ENCODE assay signal across 18 cellular contexts in genomic region chr14:71499018-71499417, GRCh38.
DNase-seq lines count a peak whose midpoint lies in the region; FAIRE-seq and TF ChIP-seq lines count a peak whose summit lies in the region.
"Had no signal": no experiment of that assay in that cellular context is flagged by ENCODE, and none has a peak within 500 bp of the region (broad histone marks: within the 10 kb centered on the region; RNA-seq: fewer than 3 reads in every experiment).

No MANE protein-coding gene starts in this region.

- WGBS in GM23248 (ENCODE audit: low coverage in 1 of 2, low lambda C conversion rate in 2 of 2, missing lambda C conversion rate in 2 of 2), 2 experiments, result 94 to 99% methylated on average over 3 of the region's 3 CpGs
- WGBS in smooth muscle cell (ENCODE audit: low lambda C conversion rate), result 85% methylated on average over 3 of the region's 3 CpGs

- H3K4me3 ChIP-seq in DOHH2 (ENCODE audit: low read length) (peak overlapping the region; percentile 16; the same call in 1 of the 2 replicates), GM23248 (no peak overlapping the region), OCI-LY3 (ENCODE audit: low read length) (peak overlapping the region; percentile 58), smooth muscle cell (no peak overlapping the region)
- H3K4me3 ChIP-seq: A549, K562 had no signal

- H3K27me3 ChIP-seq in DOHH2 (ENCODE audit: control insufficient read depth, low read length), result no peaks in the 10 kb centered on the region
- no peaks in the 10 kb centered on the region for H3K27me3 ChIP-seq in GM23248 (replicated peaks; ENCODE audit: insufficient read depth)
- no peaks in the 10 kb centered on the region for H3K27me3 ChIP-seq in OCI-LY3 (ENCODE audit: low read depth, low read length)
- H3K27me3 ChIP-seq in smooth muscle cell (ENCODE audit: low read depth), result no peaks in the 10 kb centered on the region

- FAIRE-seq in frontal cortex (lab: Jason Lieb, UNC), result no peak
- FAIRE-seq: A549, D721Med, K562 had no signal

- H3K27ac ChIP-seq in DOHH2 (ENCODE audit: low read depth, low read length) (no peak overlapping the region), GM23248 (no peak overlapping the region), OCI-LY3 (ENCODE audit: low read length) (peak overlapping the region; percentile 97), smooth muscle cell (ENCODE audit: low read depth) (peak overlapping the region; percentile 22)
- H3K27ac ChIP-seq: 22Rv1, A549, C4-2B had no signal

- H3K9me3 ChIP-seq in DOHH2 (ENCODE audit: control insufficient read depth, insufficient read depth, low read length), result no peaks in the 10 kb centered on the region
- no peaks in the 10 kb centered on the region for H3K9me3 ChIP-seq in GM23248 (ENCODE audit: low read depth)
- no peaks in the 10 kb centered on the region for H3K9me3 ChIP-seq in OCI-LY3 (ENCODE audit: insufficient read depth, low read length)
- no peaks in the 10 kb centered on the region for H3K9me3 ChIP-seq in smooth muscle cell (replicated peaks; ENCODE audit: low read depth)
- H3K9me3 ChIP-seq: A549, Caco-2 had no signal

- in situ Hi-C loops in GM23248 (cut with MboI), result no loop called here

- H3K9me2 ChIP-seq in DOHH2 (replicated peaks; ENCODE audit: control insufficient read depth, low read length) (no peaks in the 10 kb centered on the region), GM23248 (ENCODE audit: insufficient read depth) (no peaks in the 10 kb centered on the region)

- TF ChIP-seq CTCF in DOHH2 (IDR thresholded peaks at IDR 0.05; ENCODE audit: low read depth, low read length, poor library complexity, severe bottlenecking), result no peak
- no peak for TF ChIP-seq CTCF in OCI-LY3 (IDR thresholded peaks at IDR 0.05; ENCODE audit: low read depth, low read length)
- no peak for TF ChIP-seq CTCF in smooth muscle cell (IDR thresholded peaks at IDR 0.05; ENCODE audit: borderline replicate concordance, insufficient read depth, poor library complexity, severe bottlenecking)

- peaks cover 9% of the 10 kb centered on the region for H3K79me2 ChIP-seq in DOHH2 (ENCODE audit: control insufficient read depth, low read length)
- H3K79me2 ChIP-seq in GM23248 (ENCODE audit: insufficient read depth), result peaks cover 100% of the 10 kb centered on the region
- H3K79me2 ChIP-seq in OCI-LY3 (ENCODE audit: low read length), result peaks cover 26% of the 10 kb centered on the region; the same call in 1 of the 2 replicates
- peaks cover 94% of the 10 kb centered on the region for H3K79me2 ChIP-seq in smooth muscle cell (ENCODE audit: low read depth)

- H3F3A ChIP-seq in DOHH2 (ENCODE audit: control insufficient read depth, insufficient read depth) (no peaks in the 10 kb centered on the region), GM23248 (ENCODE audit: insufficient read depth) (peaks cover 12% of the 10 kb centered on the region; the same call in 1 of the 2 replicates), smooth muscle cell (ENCODE audit: low read depth) (no peaks in the 10 kb centered on the region)

- no peak overlapping the region for H2AFZ ChIP-seq in GM23248
- H2AFZ ChIP-seq in OCI-LY3 (ENCODE audit: low read depth, low read length), result no peak overlapping the region
- no peak overlapping the region for H2AFZ ChIP-seq in smooth muscle cell (ENCODE audit: low read depth)

- H3K4me2 ChIP-seq in DOHH2 (ENCODE audit: low read length) (peak overlapping the region; percentile 35), GM23248 (ENCODE audit: unreplicated experiment) (peak overlapping the region; percentile 7), OCI-LY3 (ENCODE audit: low read length) (peak overlapping the region; percentile 84), smooth muscle cell (peak overlapping the region; percentile 34)
- H3K4me2 ChIP-seq: A549 had no signal

- H3K9ac ChIP-seq in GM23248 (no peak overlapping the region), OCI-LY3 (ENCODE audit: low read length) (peak overlapping the region; percentile 74), smooth muscle cell (ENCODE audit: low read depth) (no peak overlapping the region)

- H3K36me3 ChIP-seq in DOHH2 (ENCODE audit: control insufficient read depth, low read length), result no peaks in the 10 kb centered on the region
- H3K36me3 ChIP-seq in GM23248 (ENCODE audit: low read depth), result peaks cover 6% of the 10 kb centered on the region; the same call in 1 of the 2 replicates
- peaks cover 4% of the 10 kb centered on the region for H3K36me3 ChIP-seq in OCI-LY3 (replicated peaks; ENCODE audit: low read depth, low read length)
- H3K36me3 ChIP-seq in smooth muscle cell (ENCODE audit: low read depth), result no peaks in the 10 kb centered on the region

- no peaks in the 10 kb centered on the region for H4K20me1 ChIP-seq in DOHH2 (ENCODE audit: control insufficient read depth, insufficient read depth, low read depth, low read length)
- H4K20me1 ChIP-seq in GM23248 (ENCODE audit: insufficient read depth), result 0 out of 2 replicates have a peak, but pooled peaks cover 2% of the 10 kb centered on the region
- H4K20me1 ChIP-seq in OCI-LY3 (ENCODE audit: insufficient read depth, low read length), result no peaks in the 10 kb centered on the region
- peaks cover 70% of the 10 kb centered on the region for H4K20me1 ChIP-seq in smooth muscle cell (ENCODE audit: low read depth)

- peaks cover 30% of the 10 kb centered on the region for H3K4me1 ChIP-seq in DOHH2 (ENCODE audit: control insufficient read depth, low read length)
- H3K4me1 ChIP-seq in GM23248 (ENCODE audit: insufficient read depth), result peaks cover 27% of the 10 kb centered on the region
- peaks cover 41% of the 10 kb centered on the region for H3K4me1 ChIP-seq in OCI-LY3 (ENCODE audit: low read length)
- H3K4me1 ChIP-seq in smooth muscle cell (ENCODE audit: low read depth), result no peaks in the 10 kb centered on the region
- H3K4me1 ChIP-seq: A549, Caco-2 had no signal

- DNase-seq in GM23248, result no peak
- DNase-seq in smooth muscle cell (lab: John Stamatoyannopoulos, UW; ENCODE audit: unreplicated experiment), result no peak
- DNase-seq in islet precursor cell, result no peak
- DNase-seq in cerebellar nuclear complex (lab: John Stamatoyannopoulos, UW), result no peak
- no peak for DNase-seq in frontal cortex (ENCODE audit: low spot score in 2 of 2)
- DNase-seq: AML-193; Caco-2; CD4-positive, alpha-beta T cell; GDM1; GOT3; H7 had no signal

Comparison
In these comparisons a context has a peak if more than half of its experiments do, and no peak if none do; other contexts are left out.
1. H3K27ac ChIP-seq: peak in OCI-LY3 (single experiment) and smooth muscle cell (single experiment); none in DOHH2 (single experiment) and GM23248 (single experiment).
2. H3K4me2 ChIP-seq: peak in every context shown above with its lines; median percentile 84 in OCI-LY3; 35 in DOHH2; 34 in smooth muscle cell; 7 in GM23248.
3. H3K4me3 ChIP-seq: peak in DOHH2 (single experiment) and OCI-LY3 (single experiment); none in GM23248 (single experiment) and smooth muscle cell (single experiment).